1 cellular context compared by ENCODE assay signal in genomic region chr14:28609228-28609828, GRCh38.
TF ChIP-seq lines count a peak whose summit lies in the region.

No MANE protein-coding gene starts in this region.

TF ChIP-seq in GM12878, 131 proteins besides CTCF, POLR2A, EP300 and RAD21 (continued from another document):
- TF ChIP-seq, protein P1, sequence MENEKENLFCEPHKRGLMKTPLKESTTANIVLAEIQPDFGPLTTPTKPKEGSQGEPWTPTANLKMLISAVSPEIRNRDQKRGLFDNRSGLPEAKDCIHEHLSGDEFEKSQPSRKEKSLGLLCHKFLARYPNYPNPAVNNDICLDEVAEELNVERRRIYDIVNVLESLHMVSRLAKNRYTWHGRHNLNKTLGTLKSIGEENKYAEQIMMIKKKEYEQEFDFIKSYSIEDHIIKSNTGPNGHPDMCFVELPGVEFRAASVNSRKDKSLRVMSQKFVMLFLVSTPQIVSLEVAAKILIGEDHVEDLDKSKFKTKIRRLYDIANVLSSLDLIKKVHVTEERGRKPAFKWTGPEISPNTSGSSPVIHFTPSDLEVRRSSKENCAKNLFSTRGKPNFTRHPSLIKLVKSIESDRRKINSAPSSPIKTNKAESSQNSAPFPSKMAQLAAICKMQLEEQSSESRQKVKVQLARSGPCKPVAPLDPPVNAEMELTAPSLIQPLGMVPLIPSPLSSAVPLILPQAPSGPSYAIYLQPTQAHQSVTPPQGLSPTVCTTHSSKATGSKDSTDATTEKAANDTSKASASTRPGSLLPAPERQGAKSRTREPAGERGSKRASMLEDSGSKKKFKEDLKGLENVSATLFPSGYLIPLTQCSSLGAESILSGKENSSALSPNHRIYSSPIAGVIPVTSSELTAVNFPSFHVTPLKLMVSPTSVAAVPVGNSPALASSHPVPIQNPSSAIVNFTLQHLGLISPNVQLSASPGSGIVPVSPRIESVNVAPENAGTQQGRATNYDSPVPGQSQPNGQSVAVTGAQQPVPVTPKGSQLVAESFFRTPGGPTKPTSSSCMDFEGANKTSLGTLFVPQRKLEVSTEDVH (IDR thresholded peaks at IDR 0.05; ENCODE audit: low read depth, partially characterized antibody) = no peak
- TF ChIP-seq CBX3 (IDR thresholded peaks at IDR 0.05; ENCODE audit: borderline replicate concordance, low read depth) = no peak
